ENCODE assay signal across 1 cellular context in the genomic region with DNA sequence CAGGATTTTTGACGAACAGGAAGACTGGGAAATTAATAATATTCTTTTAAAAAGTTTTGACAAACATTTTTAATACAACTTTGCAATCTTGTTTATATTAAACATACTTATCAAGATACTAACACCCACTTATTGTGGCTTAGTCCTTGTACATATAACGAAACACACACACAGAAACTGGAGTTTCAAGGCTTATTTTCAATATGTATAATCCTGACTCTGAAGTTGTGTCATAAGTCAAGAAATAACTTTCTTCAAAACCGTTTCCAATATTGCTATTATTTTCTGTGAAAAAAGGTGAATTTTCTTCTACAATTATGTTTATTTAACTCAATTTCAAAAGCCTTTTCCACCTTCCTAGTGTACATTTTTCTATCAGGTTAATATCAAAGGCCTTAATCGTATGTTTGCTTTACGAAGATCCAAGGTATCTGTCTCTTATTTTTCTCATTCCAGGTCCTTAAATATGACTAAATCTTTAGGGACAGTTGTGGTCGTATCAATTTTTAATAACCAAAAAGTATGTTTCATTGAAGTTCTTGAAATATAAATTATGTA.
TF ChIP-seq lines count a peak whose summit lies in the region.

No MANE protein-coding gene starts in this region.

TF ChIP-seq in HepG2, 621 proteins besides CTCF, POLR2A, EP300 and RAD21:
- TF ChIP-seq, protein P1, sequence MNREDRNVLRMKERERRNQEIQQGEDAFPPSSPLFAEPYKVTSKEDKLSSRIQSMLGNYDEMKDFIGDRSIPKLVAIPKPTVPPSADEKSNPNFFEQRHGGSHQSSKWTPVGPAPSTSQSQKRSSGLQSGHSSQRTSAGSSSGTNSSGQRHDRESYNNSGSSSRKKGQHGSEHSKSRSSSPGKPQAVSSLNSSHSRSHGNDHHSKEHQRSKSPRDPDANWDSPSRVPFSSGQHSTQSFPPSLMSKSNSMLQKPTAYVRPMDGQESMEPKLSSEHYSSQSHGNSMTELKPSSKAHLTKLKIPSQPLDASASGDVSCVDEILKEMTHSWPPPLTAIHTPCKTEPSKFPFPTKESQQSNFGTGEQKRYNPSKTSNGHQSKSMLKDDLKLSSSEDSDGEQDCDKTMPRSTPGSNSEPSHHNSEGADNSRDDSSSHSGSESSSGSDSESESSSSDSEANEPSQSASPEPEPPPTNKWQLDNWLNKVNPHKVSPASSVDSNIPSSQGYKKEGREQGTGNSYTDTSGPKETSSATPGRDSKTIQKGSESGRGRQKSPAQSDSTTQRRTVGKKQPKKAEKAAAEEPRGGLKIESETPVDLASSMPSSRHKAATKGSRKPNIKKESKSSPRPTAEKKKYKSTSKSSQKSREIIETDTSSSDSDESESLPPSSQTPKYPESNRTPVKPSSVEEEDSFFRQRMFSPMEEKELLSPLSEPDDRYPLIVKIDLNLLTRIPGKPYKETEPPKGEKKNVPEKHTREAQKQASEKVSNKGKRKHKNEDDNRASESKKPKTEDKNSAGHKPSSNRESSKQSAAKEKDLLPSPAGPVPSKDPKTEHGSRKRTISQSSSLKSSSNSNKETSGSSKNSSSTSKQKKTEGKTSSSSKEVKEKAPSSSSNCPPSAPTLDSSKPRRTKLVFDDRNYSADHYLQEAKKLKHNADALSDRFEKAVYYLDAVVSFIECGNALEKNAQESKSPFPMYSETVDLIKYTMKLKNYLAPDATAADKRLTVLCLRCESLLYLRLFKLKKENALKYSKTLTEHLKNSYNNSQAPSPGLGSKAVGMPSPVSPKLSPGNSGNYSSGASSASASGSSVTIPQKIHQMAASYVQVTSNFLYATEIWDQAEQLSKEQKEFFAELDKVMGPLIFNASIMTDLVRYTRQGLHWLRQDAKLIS (CRISPR knock-in tag; IDR thresholded peaks at IDR 0.05), result no peak
- TF ChIP-seq TRAFD1 (CRISPR knock-in tag; IDR thresholded peaks at IDR 0.05; ENCODE audit: borderline replicate concordance) (no peak), SSRP1 (CRISPR knock-in tag; IDR thresholded peaks at IDR 0.05) (no peak), TCF12 (IDR thresholded peaks at IDR 0.05) (no peak), TCF12 (CRISPR knock-in tag; IDR thresholded peaks at IDR 0.05) (no peak), CHD4 (IDR thresholded peaks at IDR 0.05; ENCODE audit: borderline replicate concordance, low read length) (no peak), SMC3 (IDR thresholded peaks at IDR 0.05; ENCODE audit: low read length) (no peak), DMAP1 (CRISPR knock-in tag; IDR thresholded peaks at IDR 0.05) (no peak), SRSF9 (IDR thresholded peaks at IDR 0.05; ENCODE audit: borderline replicate concordance, insufficient read depth, low read depth, low read length, poor library complexity, severe bottlenecking) (no peak), ZNF34 (CRISPR knock-in tag; IDR thresholded peaks at IDR 0.05; ENCODE audit: borderline replicate concordance) (no peak), HOXA9 (CRISPR knock-in tag; IDR thresholded peaks at IDR 0.05; ENCODE audit: borderline replicate concordance) (no peak)
